In the genomic region with DNA sequence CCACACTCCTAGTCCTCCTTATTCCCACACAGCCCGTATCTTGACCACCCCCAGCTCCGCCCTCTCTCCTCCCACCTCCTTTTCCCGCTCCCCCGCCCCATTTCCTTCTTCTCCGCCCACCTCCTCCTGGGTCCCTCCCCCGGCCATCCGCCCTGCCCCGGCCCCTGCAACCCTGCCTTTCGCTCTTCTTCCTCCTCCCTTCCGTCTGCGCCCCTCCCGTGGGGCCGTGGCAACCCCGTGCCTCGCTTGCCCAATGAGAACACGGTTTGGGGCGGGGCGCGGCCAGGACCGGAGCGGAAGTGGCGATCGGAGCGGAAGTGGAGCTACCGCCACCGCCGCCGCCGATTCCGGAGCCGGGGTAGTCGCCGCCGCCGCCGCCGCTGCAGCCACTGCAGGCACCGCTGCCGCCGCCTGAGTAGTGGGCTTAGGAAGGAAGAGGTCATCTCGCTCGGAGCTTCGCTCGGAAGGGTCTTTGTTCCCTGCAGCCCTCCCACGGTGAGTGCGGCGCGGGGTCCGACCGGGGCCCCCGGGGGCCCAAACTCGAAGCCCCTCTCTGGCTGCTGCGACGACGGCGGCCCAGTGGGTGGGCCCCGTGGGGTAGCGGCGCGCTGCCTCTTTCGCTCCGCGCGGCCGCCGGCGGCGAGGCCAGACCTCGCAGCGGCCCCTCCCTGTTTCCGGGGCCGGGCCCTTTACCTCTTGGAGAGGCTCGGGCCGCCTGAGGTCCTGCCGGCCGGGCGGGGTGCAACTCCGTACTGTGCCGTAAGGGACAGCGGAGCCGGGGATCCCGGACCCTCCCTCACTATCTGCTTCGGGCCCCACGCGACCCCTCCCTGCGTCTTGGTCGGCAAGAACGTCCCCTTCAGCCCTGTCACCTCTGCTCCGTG, we compare ENCODE assay signal across 8 cellular contexts. TPM values are rescaled to one million over a fixed set of nuclear protein-coding genes. Genes with fewer than 3 reads are reported as not detected.
DNase-seq lines count a peak whose midpoint lies in the region; ATAC-seq and TF ChIP-seq lines count a peak whose summit lies in the region.

A gene (plus strand): TSS at position 314 of the 884 bp plus-strand sequence. CDS start 15,829 bp downstream, outside the sequence.

- H3K4me2 ChIP-seq in BLaER1, result peak within 1 kb of the TSS; percentile 89

- intact Hi-C loops in activated CD4-positive, alpha-beta T cell treated with anti-CD3 and anti-CD28 coated beads, Interleukin-2, amount 10 ng/mL, durations not matched to agents 24 days and 14 days (cut with micrococcal nuclease), result loop anchor here (1.0 to 10.0 kb wide), 5 partner anchors 25 to 675 kb away; a partner anchor contains a TSS

- H3K9ac ChIP-seq in BLaER1, result peak within 1 kb of the TSS; percentile 99

- peak within 1 kb of the TSS; percentile 97 for H3K4me3 Mint-ChIP-seq in activated CD4-positive, alpha-beta T cell treated with anti-CD3 and anti-CD28 coated beads, Interleukin-2, amount 10 ng/mL, durations not matched to agents 24 days and 14 days

- peaks cover 40% of the 10 kb centered on the region for H3K4me1 ChIP-seq in BLaER1

- no peaks in the 10 kb centered on the region for H3K9me3 Mint-ChIP-seq in activated CD4-positive, alpha-beta T cell treated with anti-CD3 and anti-CD28 coated beads, Interleukin-2, amount 10 ng/mL, durations not matched to agents 24 days and 14 days

- H3K4me3 ChIP-seq in BLaER1 (peak within 1 kb of the TSS; percentile 99), coronary artery (peak within 1 kb of the TSS; percentile 99)

- ATAC-seq in HG03460 (IDR thresholded peaks at IDR 0.05; ENCODE audit: unreplicated experiment), result peak; percentile 95

- peak within 1 kb of the TSS; percentile 94 for H3K27ac Mint-ChIP-seq in activated CD4-positive, alpha-beta T cell treated with anti-CD3 and anti-CD28 coated beads, Interleukin-2, amount 10 ng/mL, durations not matched to agents 24 days and 14 days

- H3K9me3 ChIP-seq in BLaER1, result no peaks in the 10 kb centered on the region

- H4K20me1 ChIP-seq in BLaER1, result peaks cover 50% of the 10 kb centered on the region

- no peak for TF ChIP-seq CTCF in coronary artery (IDR thresholded peaks at IDR 0.05)

- H3K36me3 Mint-ChIP-seq in activated CD4-positive, alpha-beta T cell treated with anti-CD3 and anti-CD28 coated beads, Interleukin-2, amount 10 ng/mL, durations not matched to agents 24 days and 14 days (ENCODE audit: low read depth), result peaks cover 19% of the 10 kb centered on the region

- H3K4me1 Mint-ChIP-seq in activated CD4-positive, alpha-beta T cell treated with anti-CD3 and anti-CD28 coated beads, Interleukin-2, amount 10 ng/mL, durations not matched to agents 24 days and 14 days, result peaks cover 48% of the 10 kb centered on the region

- no peaks in the 10 kb centered on the region for H3K27me3 Mint-ChIP-seq in activated CD4-positive, alpha-beta T cell treated with anti-CD3 and anti-CD28 coated beads, Interleukin-2, amount 10 ng/mL, durations not matched to agents 24 days and 14 days

- H3K36me3 ChIP-seq in BLaER1, result 0 out of 2 replicates have a peak, but pooled peaks cover 1% of the 10 kb centered on the region

- DNase-seq in GM19240 (ENCODE audit: insufficient read length, low spot score) (peak; percentile 84), NCI-H526 treated with DMSO at 0.1 percent for 48 hours (lab: John Stamatoyannopoulos, UW) (peak; percentile 98), coronary artery (ENCODE audit: low spot score) (peak; percentile 99), left kidney (ENCODE audit: low read depth, low spot score) (peak; percentile 100)
- peak; percentile 99 for DNase-seq in activated CD4-positive, alpha-beta T cell treated with anti-CD3 and anti-CD28 coated beads, Interleukin-2, amount 10 ng/mL, durations not matched to agents 24 days and 14 days
- peak; percentile 98 to 99 for DNase-seq in stimulated activated CD4-positive, alpha-beta T cell treated with anti-CD3 and anti-CD28 coated beads, Interleukin-2, amount 100 ng/mL, for 24 hours

- peak within 1 kb of the TSS; percentile 99 for H3K27ac ChIP-seq in BLaER1
- peak within 1 kb of the TSS; percentile 98 to 99 for H3K27ac ChIP-seq in coronary artery

- H3K27me3 ChIP-seq in BLaER1, result no peaks in the 10 kb centered on the region

RNA-seq across cellular contexts. Expression of the gene that starts here (rescaled TPM):
- total RNA-seq in activated CD4-positive, alpha-beta T cell treated with anti-CD3 and anti-CD28 coated beads, Interleukin-2, amount 10 ng/mL, durations not matched to agents 24 days and 14 days, result 241 and 243 TPM in 2 replicates

Comparison
In these comparisons a context has a peak if more than half of its experiments do, and no peak if none do; other contexts are left out.
1. Peak in every context shown above with its lines: DNase-seq, ATAC-seq, H3K4me3 ChIP-seq and H3K27ac ChIP-seq.